Comparison of ENCODE assay signal across 23 cellular contexts in genomic region chr1:53126495-53126894, GRCh38. TPM values are rescaled to one million over a fixed set of nuclear protein-coding genes. Genes with fewer than 3 reads are reported as not detected.
"Had no signal": no experiment of that assay in that cellular context is flagged by ENCODE, and none has a peak within 500 bp of the region (broad histone marks: within the 10 kb centered on the region; RNA-seq: fewer than 3 reads in every experiment).

No MANE protein-coding gene starts in this region.

- DNase-seq: activated CD4-positive, alpha-beta T cell treated with anti-CD3 and anti-CD28 coated beads, Interleukin-2, amount 50 U/mL, for 1 hour; activated CD8-positive, alpha-beta memory T cell treated with anti-CD3 and anti-CD28 coated beads, Interleukin-2, amount 50 U/mL, for 4 hours; activated T-cell treated with anti-CD3 and anti-CD28 coated beads, Interleukin-2, amount 50 U/mL, for 4 hours; dermis blood vessel endothelial cell; effector memory CD4-positive, alpha-beta T cell; esophagus squamous epithelium; hippocampal formation; midbrain; stimulated activated CD4-positive, alpha-beta T cell treated with anti-CD3 and anti-CD28 coated beads, Interleukin-2, amount 100 ng/mL, for 24 hours; stimulated activated naive CD4-positive, alpha-beta T cell treated with Interleukin-2 at 50 U/mL for 16 hours; T1000; trophoblast cell had no signal

- H3K27me3 Mint-ChIP-seq: activated naive CD4-positive, alpha-beta T cell treated with anti-CD3 and anti-CD28 coated beads, Interleukin-2, amount 50 U/mL, for 24 hours had no signal

- H3K9me3 ChIP-seq: esophagus squamous epithelium, right atrium auricular region had no signal

- H3K36me3 ChIP-seq: cardiac muscle cell, esophagus squamous epithelium, right atrium auricular region had no signal

- H3K27me3 ChIP-seq: cardiac muscle cell, right atrium auricular region had no signal

- H3K36me3 Mint-ChIP-seq: activated naive CD4-positive, alpha-beta T cell treated with anti-CD3 and anti-CD28 coated beads, Interleukin-2, amount 50 U/mL, for 24 hours had no signal

- H3K27ac ChIP-seq: cardiac muscle cell had no signal

- ATAC-seq: activated T-cell treated with anti-CD3 and anti-CD28 coated beads, Interleukin-2, amount 50 U/mL, for 4 hours had no signal

- H3K27ac Mint-ChIP-seq: activated naive CD4-positive, alpha-beta T cell treated with anti-CD3 and anti-CD28 coated beads, Interleukin-2, amount 50 U/mL, for 24 hours; progenitor cell of endocrine pancreas had no signal

- H3K4me3 ChIP-seq: cardiac muscle cell, esophagus squamous epithelium, right atrium auricular region had no signal

- H3K4me1 Mint-ChIP-seq: activated naive CD4-positive, alpha-beta T cell treated with anti-CD3 and anti-CD28 coated beads, Interleukin-2, amount 50 U/mL, for 24 hours had no signal

- H3K9me3 Mint-ChIP-seq: activated naive CD4-positive, alpha-beta T cell treated with anti-CD3 and anti-CD28 coated beads, Interleukin-2, amount 50 U/mL, for 24 hours; activated T-cell treated with anti-CD3 and anti-CD28 coated beads, Interleukin-2, amount 50 U/mL, for 4 hours; neural crest cell had no signal

- H3K4me3 Mint-ChIP-seq: activated naive CD4-positive, alpha-beta T cell treated with anti-CD3 and anti-CD28 coated beads, Interleukin-2, amount 50 U/mL, for 24 hours; activated T-cell treated with anti-CD3 and anti-CD28 coated beads, Interleukin-2, amount 50 U/mL, for 4 hours; neural crest cell had no signal

RNA-seq across cellular contexts. Expression of gene SLC1A7, which starts 15.9 kb away (rescaled TPM):
- total RNA-seq: activated T-cell treated with anti-CD3 and anti-CD28 coated beads, Interleukin-2, amount 50 U/mL, for 4 hours; cardiac muscle cell; chondrocyte; dermis blood vessel endothelial cell; glomerular endothelial cell; lung microvascular endothelial cell; neural crest cell; progenitor cell of endocrine pancreas; skeletal muscle tissue; T-helper 1 cell treated with Interleukin-12 subunit alpha and Interleukin-12 subunit beta and Interleukin-4 antibody, amounts not matched to agents 30 ng/mL and 1 ng/mL, for 36 hours had no signal
- polyA plus RNA-seq: cardiac muscle cell, keratinocyte had no signal
